Comparison of ENCODE assay signal across 25 cellular contexts in genomic region chr6:14209005-14209404, GRCh38.
"Had no signal": no experiment of that assay in that cellular context is flagged by ENCODE, and none has a peak within 500 bp of the region (broad histone marks: within the 10 kb centered on the region; RNA-seq: fewer than 3 reads in every experiment).

No MANE protein-coding gene starts in this region.

- H3K36me3 Mint-ChIP-seq: activated CD4-positive, alpha-beta memory T cell treated with anti-CD3 and anti-CD28 coated beads for 36 hours; activated naive CD4-positive, alpha-beta T cell treated with anti-CD3 and anti-CD28 coated beads, Interleukin-2, amount 10 ng/mL, durations not matched to agents 7 days and 5 days; T-cell had no signal

- DNase-seq: activated effector memory CD4-positive, alpha-beta T cell treated with Interleukin-2 at 50 U/mL for 16 hours; activated naive CD4-positive, alpha-beta T cell treated with anti-CD3 and anti-CD28 coated beads, Interleukin-2, amount 10 ng/mL, durations not matched to agents 7 days and 5 days; activated T-cell treated with anti-CD3 and anti-CD28 coated beads, Interleukin-2, amount 50 U/mL, for 48 hours; amygdala; cerebellar nuclear complex; effector CD4-positive, alpha-beta T cell; foreskin melanocyte; kidney glomerular epithelial cell; left ventricle myocardium inferior; midbrain; retina; sigmoid colon; stimulated activated CD4-positive, alpha-beta T cell treated with anti-CD3 and anti-CD28 coated beads, Interleukin-15, amount 100 ng/mL, for 24 hours; stimulated activated CD8-positive, alpha-beta memory T cell treated with anti-CD3 and anti-CD28 coated beads, Interleukin-4, amount 100 ng/mL, for 48 hours; stimulated activated naive CD4-positive, alpha-beta T cell treated with Interleukin-2 at 50 U/mL for 16 hours; T-cell; T1000; upper lobe of right lung had no signal

- H3K27me3 ChIP-seq: hepatocyte, sigmoid colon, upper lobe of right lung had no signal

- H3K4me2 ChIP-seq: hepatocyte, smooth muscle cell had no signal

- H3K4me3 Mint-ChIP-seq: activated naive CD4-positive, alpha-beta T cell treated with anti-CD3 and anti-CD28 coated beads, Interleukin-2, amount 10 ng/mL, durations not matched to agents 7 days and 5 days had no signal

- H3K9me3 ChIP-seq: left ventricle myocardium inferior, sigmoid colon, thoracic aorta, upper lobe of right lung had no signal

- H3K27me3 Mint-ChIP-seq: activated CD4-positive, alpha-beta memory T cell treated with anti-CD3 and anti-CD28 coated beads for 36 hours; activated CD4-positive, alpha-beta T cell treated with anti-CD3 and anti-CD28 coated beads for 36 hours; T-cell had no signal

- H3K36me3 ChIP-seq: left ventricle myocardium inferior, sigmoid colon, thoracic aorta, upper lobe of right lung had no signal

- H2AFZ ChIP-seq: hepatocyte had no signal

- H3K79me2 ChIP-seq: hepatocyte had no signal

- H3K9me3 Mint-ChIP-seq: activated CD4-positive, alpha-beta memory T cell treated with anti-CD3 and anti-CD28 coated beads for 36 hours; activated naive CD4-positive, alpha-beta T cell treated with anti-CD3 and anti-CD28 coated beads, Interleukin-2, amount 10 ng/mL, durations not matched to agents 7 days and 5 days; T-cell had no signal

- H3K27ac Mint-ChIP-seq: activated CD4-positive, alpha-beta memory T cell treated with anti-CD3 and anti-CD28 coated beads for 36 hours; activated CD4-positive, alpha-beta T cell treated with anti-CD3 and anti-CD28 coated beads for 36 hours; activated naive CD4-positive, alpha-beta T cell treated with anti-CD3 and anti-CD28 coated beads, Interleukin-2, amount 10 ng/mL, durations not matched to agents 7 days and 5 days; WTC11 had no signal

- H3K4me3 ChIP-seq: coronary artery, hepatocyte, left ventricle myocardium inferior, sigmoid colon, smooth muscle cell, thoracic aorta, upper lobe of right lung had no signal

- H3K27ac ChIP-seq: coronary artery, hepatocyte, left ventricle myocardium inferior, sigmoid colon, thoracic aorta, upper lobe of right lung had no signal
